Comparison of ENCODE assay signal across 8 cellular contexts in the genomic region with DNA sequence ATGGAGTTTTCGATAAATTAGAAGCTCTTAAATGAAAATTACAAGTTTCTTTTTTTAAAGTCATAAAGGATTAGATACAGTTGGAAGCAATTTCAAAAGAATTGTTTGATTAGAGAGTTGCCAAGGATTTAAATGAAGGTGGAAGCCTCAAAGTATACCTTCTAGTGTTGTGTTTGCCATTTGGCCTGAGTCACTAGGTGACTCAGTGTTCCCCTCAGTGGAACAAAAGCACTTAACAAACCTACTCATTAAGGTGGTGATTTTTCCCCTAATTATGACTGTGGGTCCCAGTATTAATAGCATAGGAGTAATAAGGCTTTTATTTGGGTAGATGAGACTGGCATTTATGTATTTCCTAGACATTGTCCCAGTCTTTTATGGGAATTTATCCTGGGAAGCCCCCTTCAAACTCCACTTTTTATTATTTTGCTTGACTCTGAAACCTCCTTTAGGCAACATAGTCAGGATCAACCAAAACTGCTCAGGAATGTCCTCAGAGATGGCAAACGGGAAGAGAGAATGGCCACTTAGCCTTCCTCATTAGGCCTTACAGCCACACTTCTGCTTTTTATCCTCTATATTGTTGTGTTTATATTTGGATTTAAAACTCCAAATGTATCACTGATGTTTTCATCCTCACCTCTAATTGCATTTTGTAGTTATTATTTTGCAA.
DNase-seq lines count a peak whose midpoint lies in the region; ATAC-seq and TF ChIP-seq lines count a peak whose summit lies in the region.

No MANE protein-coding gene starts in this region.

- no peaks in the 10 kb centered on the region for H3K9me2 ChIP-seq in MM.1S (replicated peaks; ENCODE audit: insufficient read depth, low read length)

- H2AFZ ChIP-seq in MM.1S (ENCODE audit: low read length) = no peak overlapping the region

- peak overlapping the region in 47 of 59 donors; percentile 5 to 79 (median 57) for H3K27ac ChIP-seq in dorsolateral prefrontal cortex
- H3K27ac ChIP-seq in MM.1S (ENCODE audit: low read length) = no peak overlapping the region

- H3K27ac Mint-ChIP-seq in stimulated activated effector memory CD8-positive, alpha-beta T cell treated with anti-CD3 and anti-CD28 coated beads, Interleukin-12 subunit alpha, Interleukin-12 subunit beta, amount 100 ng/mL, for 72 hours = peak overlapping the region; percentile 69

- intact Hi-C loops in dorsolateral prefrontal cortex (cut with DNase I) = no loop called here

- TF ChIP-seq POLR2A in NB4 (IDR thresholded peaks at IDR 0.05; ENCODE audit: extremely low read depth, insufficient read length) = no peak

- peak; percentile 13 for DNase-seq in activated CD4-positive, alpha-beta T cell treated with anti-CD3 and anti-CD28 coated beads for 48 hours
- DNase-seq in activated CD4-positive, alpha-beta T cell treated with anti-CD3 and anti-CD28 coated beads for 1 hour = no peak
- DNase-seq in NB4 (ENCODE audit: low read depth) = peak; percentile 25
- DNase-seq in dorsolateral prefrontal cortex = no peak
- no peak for DNase-seq in stimulated activated effector memory CD8-positive, alpha-beta T cell treated with anti-CD3 and anti-CD28 coated beads, Interleukin-12 subunit alpha, Interleukin-12 subunit beta, amount 100 ng/mL, for 72 hours (ENCODE audit: low spot score in 2 of 2)
- DNase-seq in AG20443 (ENCODE audit: low spot score) = no peak
- no peak for DNase-seq in MM.1S

- H3K4me1 Mint-ChIP-seq in stimulated activated effector memory CD8-positive, alpha-beta T cell treated with anti-CD3 and anti-CD28 coated beads, Interleukin-12 subunit alpha, Interleukin-12 subunit beta, amount 100 ng/mL, for 72 hours = peaks cover 13% of the 10 kb centered on the region

- no peaks in the 10 kb centered on the region for H3K4me1 ChIP-seq in MM.1S (ENCODE audit: low read length)

- H4K20me1 ChIP-seq in MM.1S (ENCODE audit: insufficient read depth, low read length) = no peaks in the 10 kb centered on the region

- no peak overlapping the region for H3K4me3 ChIP-seq in NB4 (ENCODE audit: low read depth, low read length)
- H3K4me3 ChIP-seq in dorsolateral prefrontal cortex = no peak overlapping the region
- H3K4me3 ChIP-seq in MM.1S (ENCODE audit: low read length) = no peak overlapping the region

- H3K9me3 Mint-ChIP-seq in stimulated activated effector memory CD8-positive, alpha-beta T cell treated with anti-CD3 and anti-CD28 coated beads, Interleukin-12 subunit alpha, Interleukin-12 subunit beta, amount 100 ng/mL, for 72 hours = no peaks in the 10 kb centered on the region

- H3K36me3 ChIP-seq in MM.1S (replicated peaks; ENCODE audit: insufficient read depth, low read length) = no peaks in the 10 kb centered on the region

- H3K4me3 Mint-ChIP-seq in stimulated activated effector memory CD8-positive, alpha-beta T cell treated with anti-CD3 and anti-CD28 coated beads, Interleukin-12 subunit alpha, Interleukin-12 subunit beta, amount 100 ng/mL, for 72 hours = peak overlapping the region; percentile 7

- no peaks in the 10 kb centered on the region for H3F3A ChIP-seq in MM.1S (ENCODE audit: insufficient read depth, low read length)

- no peaks in the 10 kb centered on the region for H3K9me3 ChIP-seq in MM.1S (replicated peaks; ENCODE audit: insufficient read depth, low read length)

- H3K9ac ChIP-seq in MM.1S (ENCODE audit: low read length) = no peak overlapping the region

- H3K4me2 ChIP-seq in MM.1S (ENCODE audit: low read depth, low read length) = no peak overlapping the region

- H3K36me3 Mint-ChIP-seq in stimulated activated effector memory CD8-positive, alpha-beta T cell treated with anti-CD3 and anti-CD28 coated beads, Interleukin-12 subunit alpha, Interleukin-12 subunit beta, amount 100 ng/mL, for 72 hours = peaks cover 6% of the 10 kb centered on the region

- TF ChIP-seq CTCF in NB4 (IDR thresholded peaks at IDR 0.05; ENCODE audit: low read depth, low read length) (no peak), dorsolateral prefrontal cortex (IDR thresholded peaks at IDR 0.05 in 54 of 56, conservative IDR thresholded peaks at IDR 0.05 in 2 of 56; ENCODE audit: low read depth in 1 of 56, partially characterized antibody in 56 of 56) (no peak), MM.1S (IDR thresholded peaks at IDR 0.05; ENCODE audit: low read length) (no peak)

- H3K27me3 ChIP-seq in dorsolateral prefrontal cortex (no peaks in the 10 kb centered on the region), MM.1S (replicated peaks; ENCODE audit: insufficient read depth, low read length) (no peaks in the 10 kb centered on the region)

- H3K79me2 ChIP-seq in MM.1S (ENCODE audit: low read length) = no peaks in the 10 kb centered on the region

- peak; percentile 85 for ATAC-seq in stimulated activated effector memory CD8-positive, alpha-beta T cell treated with anti-CD3 and anti-CD28 coated beads, Interleukin-12 subunit alpha, Interleukin-12 subunit beta, amount 100 ng/mL, for 72 hours
- no peak for ATAC-seq in GM18519 (IDR thresholded peaks at IDR 0.05; ENCODE audit: low FRiP score, unreplicated experiment)

Comparison
In these comparisons a context has a peak if more than half of its experiments do, and no peak if none do; other contexts are left out.
1. DNase-seq: peak in activated CD4-positive, alpha-beta T cell treated with anti-CD3 and anti-CD28 coated beads for 48 hours (single experiment) and NB4 (single experiment); none in activated CD4-positive, alpha-beta T cell treated with anti-CD3 and anti-CD28 coated beads for 1 hour (single experiment), dorsolateral prefrontal cortex (0 of 10), stimulated activated effector memory CD8-positive, alpha-beta T cell treated with anti-CD3 and anti-CD28 coated beads, Interleukin-12 subunit alpha, Interleukin-12 subunit beta, amount 100 ng/mL, for 72 hours (0 of 2), AG20443 (single experiment) and MM.1S (single experiment).